1 cellular context compared by ENCODE assay signal in the genomic region with DNA sequence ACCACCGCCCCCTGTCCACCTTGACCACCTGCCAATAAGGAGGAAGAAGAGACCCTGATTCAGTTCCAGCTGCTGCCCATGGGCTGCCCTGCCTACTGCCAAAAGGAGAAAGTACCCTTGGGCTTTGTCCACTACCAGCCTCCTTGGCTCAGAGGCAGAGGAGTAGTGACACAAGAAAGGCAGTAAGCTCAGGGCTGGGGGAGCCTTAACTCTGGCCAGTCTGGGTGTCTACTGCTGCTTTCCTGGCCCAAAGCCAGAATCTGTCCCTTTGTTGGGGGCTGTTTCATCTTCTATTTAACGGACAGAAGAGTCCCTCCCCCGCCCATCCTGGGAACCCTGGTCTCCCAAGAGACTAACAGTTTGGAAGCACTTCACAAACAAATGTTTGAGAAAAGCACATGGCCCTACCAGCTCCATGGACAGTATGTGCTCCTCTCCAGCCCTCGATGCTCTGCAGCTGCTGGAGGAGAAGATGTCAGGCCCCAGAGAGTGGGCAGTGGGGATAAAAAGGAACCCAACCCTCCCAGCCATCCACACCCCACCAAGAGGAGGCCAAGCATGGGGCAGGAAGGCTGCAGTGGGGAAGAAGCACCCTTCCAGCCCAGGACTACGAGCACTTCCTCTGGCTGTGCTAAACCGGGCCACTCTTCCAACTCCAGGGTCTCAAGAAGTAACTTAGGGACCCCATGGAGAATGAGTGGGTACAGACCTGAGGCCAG.
TF ChIP-seq lines count a peak whose summit lies in the region.

No MANE protein-coding gene starts in this region.

TF ChIP-seq in HepG2, 621 proteins besides CTCF, POLR2A, EP300 and RAD21:
- peak; percentile 35; the same call in 1 of the 2 replicates for TF ChIP-seq NFKB2 (CRISPR knock-in tag; IDR thresholded peaks at IDR 0.05; ENCODE audit: borderline replicate concordance)
- TF ChIP-seq, protein P1, sequence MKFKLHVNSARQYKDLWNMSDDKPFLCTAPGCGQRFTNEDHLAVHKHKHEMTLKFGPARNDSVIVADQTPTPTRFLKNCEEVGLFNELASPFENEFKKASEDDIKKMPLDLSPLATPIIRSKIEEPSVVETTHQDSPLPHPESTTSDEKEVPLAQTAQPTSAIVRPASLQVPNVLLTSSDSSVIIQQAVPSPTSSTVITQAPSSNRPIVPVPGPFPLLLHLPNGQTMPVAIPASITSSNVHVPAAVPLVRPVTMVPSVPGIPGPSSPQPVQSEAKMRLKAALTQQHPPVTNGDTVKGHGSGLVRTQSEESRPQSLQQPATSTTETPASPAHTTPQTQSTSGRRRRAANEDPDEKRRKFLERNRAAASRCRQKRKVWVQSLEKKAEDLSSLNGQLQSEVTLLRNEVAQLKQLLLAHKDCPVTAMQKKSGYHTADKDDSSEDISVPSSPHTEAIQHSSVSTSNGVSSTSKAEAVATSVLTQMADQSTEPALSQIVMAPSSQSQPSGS (CRISPR knock-in tag; IDR thresholded peaks at IDR 0.05) = 0 out of 2 replicates have a peak, but pooled peaks have one; percentile 33
- TF ChIP-seq, protein P2, sequence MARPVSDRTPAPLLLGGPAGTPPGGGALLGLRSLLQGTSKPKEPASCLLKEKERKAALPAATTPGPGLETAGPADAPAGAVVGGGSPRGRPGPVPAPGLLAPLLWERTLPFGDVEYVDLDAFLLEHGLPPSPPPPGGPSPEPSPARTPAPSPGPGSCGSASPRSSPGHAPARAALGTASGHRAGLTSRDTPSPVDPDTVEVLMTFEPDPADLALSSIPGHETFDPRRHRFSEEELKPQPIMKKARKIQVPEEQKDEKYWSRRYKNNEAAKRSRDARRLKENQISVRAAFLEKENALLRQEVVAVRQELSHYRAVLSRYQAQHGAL (CRISPR knock-in tag; IDR thresholded peaks at IDR 0.05; ENCODE audit: not compliant biosample characterization) = peak; percentile 13
- TF ChIP-seq MYC (CRISPR knock-in tag; IDR thresholded peaks at IDR 0.05; ENCODE audit: borderline replicate concordance) = peak; percentile 7; the same call in 1 of the 2 replicates
- 0 out of 2 replicates have a peak, but pooled peaks have one; percentile 53 for TF ChIP-seq AKAP8 (CRISPR knock-in tag; IDR thresholded peaks at IDR 0.05)
- TF ChIP-seq ZNF605 (CRISPR knock-in tag; IDR thresholded peaks at IDR 0.05) = peak; percentile 51; the same call in 1 of the 2 replicates
- TF ChIP-seq ZNF34 (CRISPR knock-in tag; IDR thresholded peaks at IDR 0.05; ENCODE audit: borderline replicate concordance) = no peak
- no peak for TF ChIP-seq PCBP1 (IDR thresholded peaks at IDR 0.05; ENCODE audit: borderline replicate concordance, low read depth, low read length)
- 0 out of 2 replicates have a peak, but pooled peaks have one; percentile 24 for TF ChIP-seq ZNF746 (CRISPR knock-in tag; IDR thresholded peaks at IDR 0.05)
- TF ChIP-seq, protein P3, sequence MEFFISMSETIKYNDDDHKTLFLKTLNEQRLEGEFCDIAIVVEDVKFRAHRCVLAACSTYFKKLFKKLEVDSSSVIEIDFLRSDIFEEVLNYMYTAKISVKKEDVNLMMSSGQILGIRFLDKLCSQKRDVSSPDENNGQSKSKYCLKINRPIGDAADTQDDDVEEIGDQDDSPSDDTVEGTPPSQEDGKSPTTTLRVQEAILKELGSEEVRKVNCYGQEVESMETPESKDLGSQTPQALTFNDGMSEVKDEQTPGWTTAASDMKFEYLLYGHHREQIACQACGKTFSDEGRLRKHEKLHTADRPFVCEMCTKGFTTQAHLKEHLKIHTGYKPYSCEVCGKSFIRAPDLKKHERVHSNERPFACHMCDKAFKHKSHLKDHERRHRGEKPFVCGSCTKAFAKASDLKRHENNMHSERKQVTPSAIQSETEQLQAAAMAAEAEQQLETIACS (CRISPR knock-in tag; IDR thresholded peaks at IDR 0.05) = 0 out of 2 replicates have a peak, but pooled peaks have one; percentile 16
- no peak for TF ChIP-seq GLI4 (CRISPR knock-in tag; IDR thresholded peaks at IDR 0.05; ENCODE audit: borderline replicate concordance)
- TF ChIP-seq ZNF430 (CRISPR knock-in tag; IDR thresholded peaks at IDR 0.05) = no peak
- TF ChIP-seq, protein P4, sequence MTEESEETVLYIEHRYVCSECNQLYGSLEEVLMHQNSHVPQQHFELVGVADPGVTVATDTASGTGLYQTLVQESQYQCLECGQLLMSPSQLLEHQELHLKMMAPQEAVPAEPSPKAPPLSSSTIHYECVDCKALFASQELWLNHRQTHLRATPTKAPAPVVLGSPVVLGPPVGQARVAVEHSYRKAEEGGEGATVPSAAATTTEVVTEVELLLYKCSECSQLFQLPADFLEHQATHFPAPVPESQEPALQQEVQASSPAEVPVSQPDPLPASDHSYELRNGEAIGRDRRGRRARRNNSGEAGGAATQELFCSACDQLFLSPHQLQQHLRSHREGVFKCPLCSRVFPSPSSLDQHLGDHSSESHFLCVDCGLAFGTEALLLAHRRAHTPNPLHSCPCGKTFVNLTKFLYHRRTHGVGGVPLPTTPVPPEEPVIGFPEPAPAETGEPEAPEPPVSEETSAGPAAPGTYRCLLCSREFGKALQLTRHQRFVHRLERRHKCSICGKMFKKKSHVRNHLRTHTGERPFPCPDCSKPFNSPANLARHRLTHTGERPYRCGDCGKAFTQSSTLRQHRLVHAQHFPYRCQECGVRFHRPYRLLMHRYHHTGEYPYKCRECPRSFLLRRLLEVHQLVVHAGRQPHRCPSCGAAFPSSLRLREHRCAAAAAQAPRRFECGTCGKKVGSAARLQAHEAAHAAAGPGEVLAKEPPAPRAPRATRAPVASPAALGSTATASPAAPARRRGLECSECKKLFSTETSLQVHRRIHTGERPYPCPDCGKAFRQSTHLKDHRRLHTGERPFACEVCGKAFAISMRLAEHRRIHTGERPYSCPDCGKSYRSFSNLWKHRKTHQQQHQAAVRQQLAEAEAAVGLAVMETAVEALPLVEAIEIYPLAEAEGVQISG (CRISPR knock-in tag; IDR thresholded peaks at IDR 0.05) = peak; percentile 41; the same call in 1 of the 2 replicates
- TF ChIP-seq ZNF205 (CRISPR knock-in tag; IDR thresholded peaks at IDR 0.05) = no peak
- 0 out of 2 replicates have a peak, but pooled peaks have one; percentile 3 for TF ChIP-seq EED (CRISPR knock-in tag; IDR thresholded peaks at IDR 0.05)
- TF ChIP-seq, protein P5, sequence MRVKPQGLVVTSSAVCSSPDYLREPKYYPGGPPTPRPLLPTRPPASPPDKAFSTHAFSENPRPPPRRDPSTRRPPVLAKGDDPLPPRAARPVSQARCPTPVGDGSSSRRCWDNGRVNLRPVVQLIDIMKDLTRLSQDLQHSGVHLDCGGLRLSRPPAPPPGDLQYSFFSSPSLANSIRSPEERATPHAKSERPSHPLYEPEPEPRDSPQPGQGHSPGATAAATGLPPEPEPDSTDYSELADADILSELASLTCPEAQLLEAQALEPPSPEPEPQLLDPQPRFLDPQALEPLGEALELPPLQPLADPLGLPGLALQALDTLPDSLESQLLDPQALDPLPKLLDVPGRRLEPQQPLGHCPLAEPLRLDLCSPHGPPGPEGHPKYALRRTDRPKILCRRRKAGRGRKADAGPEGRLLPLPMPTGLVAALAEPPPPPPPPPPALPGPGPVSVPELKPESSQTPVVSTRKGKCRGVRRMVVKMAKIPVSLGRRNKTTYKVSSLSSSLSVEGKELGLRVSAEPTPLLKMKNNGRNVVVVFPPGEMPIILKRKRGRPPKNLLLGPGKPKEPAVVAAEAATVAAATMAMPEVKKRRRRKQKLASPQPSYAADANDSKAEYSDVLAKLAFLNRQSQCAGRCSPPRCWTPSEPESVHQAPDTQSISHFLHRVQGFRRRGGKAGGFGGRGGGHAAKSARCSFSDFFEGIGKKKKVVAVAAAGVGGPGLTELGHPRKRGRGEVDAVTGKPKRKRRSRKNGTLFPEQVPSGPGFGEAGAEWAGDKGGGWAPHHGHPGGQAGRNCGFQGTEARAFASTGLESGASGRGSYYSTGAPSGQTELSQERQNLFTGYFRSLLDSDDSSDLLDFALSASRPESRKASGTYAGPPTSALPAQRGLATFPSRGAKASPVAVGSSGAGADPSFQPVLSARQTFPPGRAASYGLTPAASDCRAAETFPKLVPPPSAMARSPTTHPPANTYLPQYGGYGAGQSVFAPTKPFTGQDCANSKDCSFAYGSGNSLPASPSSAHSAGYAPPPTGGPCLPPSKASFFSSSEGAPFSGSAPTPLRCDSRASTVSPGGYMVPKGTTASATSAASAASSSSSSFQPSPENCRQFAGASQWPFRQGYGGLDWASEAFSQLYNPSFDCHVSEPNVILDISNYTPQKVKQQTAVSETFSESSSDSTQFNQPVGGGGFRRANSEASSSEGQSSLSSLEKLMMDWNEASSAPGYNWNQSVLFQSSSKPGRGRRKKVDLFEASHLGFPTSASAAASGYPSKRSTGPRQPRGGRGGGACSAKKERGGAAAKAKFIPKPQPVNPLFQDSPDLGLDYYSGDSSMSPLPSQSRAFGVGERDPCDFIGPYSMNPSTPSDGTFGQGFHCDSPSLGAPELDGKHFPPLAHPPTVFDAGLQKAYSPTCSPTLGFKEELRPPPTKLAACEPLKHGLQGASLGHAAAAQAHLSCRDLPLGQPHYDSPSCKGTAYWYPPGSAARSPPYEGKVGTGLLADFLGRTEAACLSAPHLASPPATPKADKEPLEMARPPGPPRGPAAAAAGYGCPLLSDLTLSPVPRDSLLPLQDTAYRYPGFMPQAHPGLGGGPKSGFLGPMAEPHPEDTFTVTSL (CRISPR knock-in tag; IDR thresholded peaks at IDR 0.05; ENCODE audit: borderline replicate concordance) = no peak
- TF ChIP-seq ZFP37 (CRISPR knock-in tag; IDR thresholded peaks at IDR 0.05; ENCODE audit: borderline replicate concordance) = 0 out of 2 replicates have a peak, but pooled peaks have one; percentile 7
- TF ChIP-seq NFIB (CRISPR knock-in tag; IDR thresholded peaks at IDR 0.05; ENCODE audit: borderline replicate concordance) = peak; percentile 82; the same call in 1 of the 2 replicates
- TF ChIP-seq ZNF552 (CRISPR knock-in tag; IDR thresholded peaks at IDR 0.05; ENCODE audit: borderline replicate concordance) = no peak
- no peak for TF ChIP-seq ZNF777 (CRISPR knock-in tag; IDR thresholded peaks at IDR 0.05)
- TF ChIP-seq ZBTB38 (CRISPR knock-in tag; IDR thresholded peaks at IDR 0.05) = no peak
- TF ChIP-seq TBX2 (CRISPR knock-in tag; IDR thresholded peaks at IDR 0.05; ENCODE audit: borderline replicate concordance) = 0 out of 2 replicates have a peak, but pooled peaks have one; percentile 14
